Comparison of ENCODE assay signal across 12 cellular contexts in the genomic region with DNA sequence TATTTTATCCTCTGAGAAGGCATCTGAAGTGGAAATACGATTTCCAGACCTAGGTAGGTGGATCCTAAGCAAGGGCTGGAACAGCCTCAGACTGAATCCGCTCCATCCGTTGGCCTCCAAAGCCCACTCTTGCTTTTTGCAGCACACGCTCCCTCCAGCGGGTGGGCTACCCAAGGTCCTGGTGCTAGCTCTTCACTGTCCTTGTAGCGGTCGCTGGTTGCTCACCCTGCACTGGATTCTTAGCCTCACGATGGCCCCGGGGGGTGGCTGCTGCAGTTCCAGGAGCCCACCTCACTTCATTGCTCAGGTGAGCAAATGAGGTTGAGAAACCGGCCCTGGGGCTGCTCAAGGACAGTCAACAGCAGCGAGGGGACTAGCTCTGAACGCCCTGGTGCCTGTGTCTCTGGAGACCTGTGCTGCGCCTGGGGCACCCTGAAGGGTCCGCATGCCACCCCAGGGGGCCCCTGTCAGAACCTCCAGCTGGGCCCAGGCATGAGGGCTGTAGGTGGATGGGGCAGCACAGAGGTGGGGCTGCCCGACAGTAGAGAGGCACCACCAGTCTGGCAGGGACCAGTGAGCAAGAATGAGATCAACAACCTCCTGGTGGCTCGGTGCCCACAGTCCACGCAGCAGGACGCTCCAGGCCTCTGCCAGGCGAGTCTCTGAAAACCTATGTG. TPM values are rescaled to one million over a fixed set of nuclear protein-coding genes. Genes with fewer than 3 reads are reported as not detected.
DNase-seq lines count a peak whose midpoint lies in the region; ATAC-seq and TF ChIP-seq lines count a peak whose summit lies in the region.
"Had no signal": no experiment of that assay in that cellular context is flagged by ENCODE, and none has a peak within 500 bp of the region (broad histone marks: within the 10 kb centered on the region; RNA-seq: fewer than 3 reads in every experiment).

No MANE protein-coding gene starts in this region.

- H3K9me3 ChIP-seq in PC-9 (ENCODE audit: insufficient read depth, low read depth): no peaks in the 10 kb centered on the region
- no peaks in the 10 kb centered on the region for H3K9me3 ChIP-seq in esophagus (ENCODE audit: control insufficient read depth in 2 of 2, insufficient read depth in 1 of 2, low read depth in 1 of 2, low read length in 1 of 2)
- H3K9me3 ChIP-seq in tibial nerve: no peaks in the 10 kb centered on the region

- no peaks in the 10 kb centered on the region for H3K27me3 Mint-ChIP-seq in stimulated activated memory B cell treated with anti-CD40 and anti-IgM and Interleukin-4, amounts not matched to agents 10 μg/mL and 1 μg/mL and 100 μg/mL, for 72 hours
- H3K27me3 Mint-ChIP-seq: activated naive CD8-positive, alpha-beta T cell had no signal

- no peaks in the 10 kb centered on the region for H3K27me3 ChIP-seq in PC-9 (ENCODE audit: insufficient read depth, low read depth)
- H3K27me3 ChIP-seq in esophagus (ENCODE audit: control insufficient read depth in 1 of 2, insufficient read depth in 2 of 2, low read length in 2 of 2): no peaks in the 10 kb centered on the region
- no peaks in the 10 kb centered on the region for H3K27me3 ChIP-seq in brain microvascular endothelial cell (replicated peaks)
- no peaks in the 10 kb centered on the region for H3K27me3 ChIP-seq in tibial nerve
- H3K27me3 ChIP-seq: foreskin keratinocyte had no signal

- TF ChIP-seq EP300 in tibial nerve (IDR thresholded peaks at IDR 0.05): no peak

- peaks cover 27% of the 10 kb centered on the region for H3F3A ChIP-seq in PC-9 (ENCODE audit: insufficient read depth, low read depth)

- no peak overlapping the region for H3K4me3 ChIP-seq in PC-9
- no peak overlapping the region for H3K4me3 ChIP-seq in esophagus (ENCODE audit: low read depth in 1 of 2, low read length in 2 of 2)
- no peak overlapping the region for H3K4me3 ChIP-seq in brain microvascular endothelial cell (ENCODE audit: low read depth, low read length)
- no peak overlapping the region for H3K4me3 ChIP-seq in tibial nerve

- 80 to 82% methylated on average over 19 of the region's 19 CpGs for WGBS in esophagus, 2 donors
- WGBS in tibial nerve, 2 donors: 84% methylated on average over 12 to 19 of the region's 19 CpGs

- intact Hi-C loops in PC-9 (cut with micrococcal nuclease; ENCODE audit: unreplicated experiment): loop anchor here (2.0 to 10.0 kb wide), 2 partner anchors 16 to 102 kb away; partner anchors contain the start of gene TBC1D9B

- H3K4me1 Mint-ChIP-seq in stimulated activated memory B cell treated with anti-CD40 and anti-IgM and Interleukin-4, amounts not matched to agents 10 μg/mL and 1 μg/mL and 100 μg/mL, for 72 hours: peaks cover 49% of the 10 kb centered on the region

- TF ChIP-seq CTCF in PC-9 (conservative IDR thresholded peaks at IDR 0.05) (no peak), brain microvascular endothelial cell (IDR thresholded peaks at IDR 0.05; ENCODE audit: low read depth, low read length, missing control alignments) (no peak), tibial nerve (IDR thresholded peaks at IDR 0.05) (no peak)

- no peak overlapping the region for H2AFZ ChIP-seq in PC-9

- H4K20me1 ChIP-seq in PC-9 (ENCODE audit: insufficient read depth): peaks cover 42% of the 10 kb centered on the region

- peak; percentile 60 for DNase-seq in activated effector memory CD4-positive, alpha-beta T cell treated with anti-CD3 and anti-CD28 coated beads, Interleukin-2, amount 50 U/mL, for 16 hours
- no peak for DNase-seq in activated effector memory CD4-positive, alpha-beta T cell treated with Interleukin-2 at 50 U/mL for 16 hours
- DNase-seq in PC-9 (no peak), brain microvascular endothelial cell (no peak), tibial nerve (ENCODE audit: low spot score in 2 of 2) (no peak)
- DNase-seq in activated naive CD4-positive, alpha-beta T cell (lab: John Stamatoyannopoulos, UW): no peak
- DNase-seq: EL, occipital lobe had no signal

- H3K9me2 ChIP-seq in PC-9 (ENCODE audit: insufficient read depth): no peaks in the 10 kb centered on the region

- no peak overlapping the region for H3K4me3 Mint-ChIP-seq in stimulated activated memory B cell treated with anti-CD40 and anti-IgM and Interleukin-4, amounts not matched to agents 10 μg/mL and 1 μg/mL and 100 μg/mL, for 72 hours

- H3K9me3 Mint-ChIP-seq in stimulated activated memory B cell treated with anti-CD40 and anti-IgM and Interleukin-4, amounts not matched to agents 10 μg/mL and 1 μg/mL and 100 μg/mL, for 72 hours: no peaks in the 10 kb centered on the region

- BruUV-seq in PC-9 (replicated peaks; lab: Mats Ljungman, UMichigan): no TSS peak

- H3K27ac ChIP-seq in PC-9 (no peak overlapping the region), esophagus (ENCODE audit: low read depth in 2 of 2, low read length in 1 of 2) (peak overlapping the region; percentile 27 to 66), brain microvascular endothelial cell (no peak overlapping the region), tibial nerve (peak overlapping the region in 2 of 4 donors; percentile 12 to 61)
- H3K27ac ChIP-seq: foreskin keratinocyte had no signal

- no peak for TF ChIP-seq POLR2A in tibial nerve (IDR thresholded peaks at IDR 0.05)

- peak overlapping the region; percentile 87 for H3K27ac Mint-ChIP-seq in stimulated activated memory B cell treated with anti-CD40 and anti-IgM and Interleukin-4, amounts not matched to agents 10 μg/mL and 1 μg/mL and 100 μg/mL, for 72 hours
- H3K27ac Mint-ChIP-seq: activated naive CD8-positive, alpha-beta T cell had no signal

- CTCF ChIA-PET in PC-9 (lab: Charles Lee): no interaction called here

- H3K4me1 ChIP-seq in PC-9 (replicated peaks; ENCODE audit: insufficient read depth) (peaks cover 27% of the 10 kb centered on the region), esophagus (ENCODE audit: control insufficient read depth in 2 of 2, insufficient read depth in 2 of 2, low read length in 1 of 2) (peaks cover 9 to 32% of the 10 kb centered on the region in 2 donors), tibial nerve (peaks cover 0 to 44% (median 36%) of the 10 kb centered on the region in 4 donors)

- peak overlapping the region; percentile 97 for H3K4me2 ChIP-seq in PC-9

- H3K36me3 ChIP-seq in PC-9 (ENCODE audit: low read depth): no peaks in the 10 kb centered on the region; the same call in none of the 2 replicates
- H3K36me3 ChIP-seq in esophagus (ENCODE audit: control insufficient read depth in 2 of 2, insufficient read depth in 2 of 2, low read length in 1 of 2): peaks cover 4 to 31% of the 10 kb centered on the region in 2 donors
- peaks cover 42% of the 10 kb centered on the region for H3K36me3 ChIP-seq in brain microvascular endothelial cell (replicated peaks)
- H3K36me3 ChIP-seq in tibial nerve: peaks cover 2 to 42% (median 14%) of the 10 kb centered on the region in 3 donors

- POLR2A ChIA-PET in PC-9 (lab: Charles Lee; ENCODE audit: unreplicated experiment): no interaction called here

- peaks cover 42% of the 10 kb centered on the region for H3K36me3 Mint-ChIP-seq in stimulated activated memory B cell treated with anti-CD40 and anti-IgM and Interleukin-4, amounts not matched to agents 10 μg/mL and 1 μg/mL and 100 μg/mL, for 72 hours

- no peak for ATAC-seq in stimulated activated memory B cell treated with anti-CD40 and anti-IgM and Interleukin-4, amounts not matched to agents 10 μg/mL and 1 μg/mL and 100 μg/mL, for 72 hours

- in situ Hi-C loops in brain microvascular endothelial cell (cut with HindIII; ENCODE audit: low pct_ligation_motif_present, low sequenced_read_pairs): no loop called here

- peaks cover 44% of the 10 kb centered on the region for H3K79me2 ChIP-seq in PC-9 (ENCODE audit: low read depth)

RNA-seq across cellular contexts. Expression of gene MGAT4B, which starts 4.3 kb away (rescaled TPM):
- total RNA-seq in PC-9 (2021) (337 and 413 TPM in 2 replicates), tibial nerve (100 to 1,000 TPM in 1 of 4 donors, 10 to 100 TPM in 3; 52.7 to 153 (median 91.0) TPM)
- polyA plus RNA-seq in esophagus: 10 to 100 TPM; 59.2 to 66.8 TPM

RNA-seq across cellular contexts. Expression of gene LTC4S, which starts 8.6 kb away (rescaled TPM):
- total RNA-seq in PC-9 (2021) (9.7 and 14.4 TPM in 2 replicates), tibial nerve (10 to 100 TPM in 2 of 4 donors, 1 to 10 TPM in 2; 7.6 to 38.6 (median 18.4) TPM)
- polyA plus RNA-seq in esophagus: 1 to 10 TPM; 3.0 to 6.5 TPM

RNA-seq across cellular contexts. Expression of gene SQSTM1, which starts 18.4 kb away (rescaled TPM):
- total RNA-seq in PC-9 (2021) (715 and 961 TPM in 2 replicates), tibial nerve (100 to 1,000 TPM; 408 to 463 (median 452) TPM)
- 100 to 1,000 TPM in 1 of 2 donors, 10 to 100 TPM in 1; 94.8 to 111 TPM for polyA plus RNA-seq in esophagus

RNA-seq across cellular contexts. Expression of gene MRNIP, which starts 56.3 kb away (rescaled TPM):
- total RNA-seq in PC-9 (2021) (39.9 and 54.0 TPM in 2 replicates), tibial nerve (10 to 100 TPM; 48.5 to 82.4 (median 63.2) TPM)
- 10 to 100 TPM; 12.2 to 31.5 TPM for polyA plus RNA-seq in esophagus

Comparison
In these comparisons a context has a peak if more than half of its experiments do, and no peak if none do; other contexts are left out.
1. H3K27ac ChIP-seq: peak in esophagus (2 of 2); none in PC-9 (single experiment) and brain microvascular endothelial cell (single experiment).